ENCODE assay signal across 19 cellular contexts in genomic region chr20:62949887-62950286, GRCh38. TPM values are rescaled to one million over a fixed set of nuclear protein-coding genes. Genes with fewer than 3 reads are reported as not detected.
"Had no signal": no experiment of that assay in that cellular context is flagged by ENCODE, and none has a peak within 500 bp of the region (broad histone marks: within the 10 kb centered on the region; RNA-seq: fewer than 3 reads in every experiment).

No MANE protein-coding gene starts in this region.

- ATAC-seq: gastroesophageal sphincter, heart right ventricle, sciatic nerve had no signal

- H3K9me3 ChIP-seq: adrenal gland, gastroesophageal sphincter, stomach, testis, upper lobe of left lung had no signal

- H3K4me3 ChIP-seq: adrenal gland, cardiac muscle cell, dorsolateral prefrontal cortex, gastroesophageal sphincter, heart right ventricle, stomach, testis, upper lobe of left lung had no signal

- H3K4me3 Mint-ChIP-seq: activated CD4-positive, alpha-beta memory T cell treated with anti-CD3 and anti-CD28 coated beads, Interleukin-2, amount 10 ng/mL, durations not matched to agents 7 days and 5 days; T-helper 1 cell treated with Interleukin-12 subunit alpha and Interleukin-12 subunit beta and Interleukin-4 antibody, amounts not matched to agents 30 μg/mL and 1 μg/mL, for 36 hours had no signal

- H3K27ac Mint-ChIP-seq: activated CD4-positive, alpha-beta memory T cell treated with anti-CD3 and anti-CD28 coated beads, Interleukin-2, amount 10 ng/mL, durations not matched to agents 7 days and 5 days; T-helper 1 cell treated with Interleukin-12 subunit alpha and Interleukin-12 subunit beta and Interleukin-4 antibody, amounts not matched to agents 30 μg/mL and 1 μg/mL, for 36 hours had no signal

- H3K9me3 Mint-ChIP-seq: T-helper 1 cell treated with Interleukin-12 subunit alpha and Interleukin-12 subunit beta and Interleukin-4 antibody, amounts not matched to agents 30 μg/mL and 1 μg/mL, for 36 hours had no signal

- DNase-seq: activated CD4-positive, alpha-beta memory T cell treated with anti-CD3 and anti-CD28 coated beads, Interleukin-2, amount 10 ng/mL, durations not matched to agents 7 days and 5 days; activated CD4-positive, alpha-beta T cell treated with anti-CD3 and anti-CD28 coated beads for 4 hours; activated gamma-delta T cell; activated T-cell treated with anti-CD3 and anti-CD28 coated beads, Interleukin-2, amount 50 U/mL, for 48 hours; adrenal gland; dorsolateral prefrontal cortex; heart right ventricle; occipital lobe; stimulated activated CD4-positive, alpha-beta T cell treated with anti-CD3 and anti-CD28 coated beads, Interleukin-1b, Interleukin-23, amount 100 ng/mL, for 48 hours; stomach; testis; upper lobe of left lung had no signal

- H3K27me3 ChIP-seq: adrenal gland, cardiac muscle cell, dorsolateral prefrontal cortex, gastroesophageal sphincter, heart right ventricle, stomach, testis, upper lobe of left lung had no signal

- H3K27ac ChIP-seq: adrenal gland, cardiac muscle cell, dorsolateral prefrontal cortex, gastroesophageal sphincter, heart right ventricle, stomach, testis, upper lobe of left lung had no signal

- H3K27me3 Mint-ChIP-seq: activated CD4-positive, alpha-beta memory T cell treated with anti-CD3 and anti-CD28 coated beads, Interleukin-2, amount 10 ng/mL, durations not matched to agents 7 days and 5 days had no signal

RNA-seq across cellular contexts. Expression of gene BHLHE23, which starts 56.9 kb away (rescaled TPM):
- total RNA-seq: activated CD4-positive, alpha-beta memory T cell treated with anti-CD3 and anti-CD28 coated beads, Interleukin-2, amount 10 ng/mL, durations not matched to agents 7 days and 5 days; adrenal gland; cardiac muscle cell; dorsolateral prefrontal cortex; gastroesophageal sphincter; heart right ventricle; lung microvascular endothelial cell; occipital lobe; posterior vena cava; sciatic nerve; upper lobe of left lung had no signal
- polyA plus RNA-seq: adrenal gland, cardiac muscle cell, esophagus, stomach had no signal
